20 cellular contexts compared by ENCODE assay signal in genomic region chr5:22329683-22330082, GRCh38.
DNase-seq lines count a peak whose midpoint lies in the region; ATAC-seq, FAIRE-seq and TF ChIP-seq lines count a peak whose summit lies in the region.
"Had no signal": no experiment of that assay in that cellular context is flagged by ENCODE, and none has a peak within 500 bp of the region (broad histone marks: within the 10 kb centered on the region; RNA-seq: fewer than 3 reads in every experiment).

No MANE protein-coding gene starts in this region.

- H3K56ac ChIP-seq in H1 (replicated peaks; ENCODE audit: insufficient read length, low read depth, low read length), result no peak overlapping the region

- H3K27me3 ChIP-seq in H1 (replicated peaks in 1 of 4; ENCODE audit: control insufficient read depth in 3 of 4, extremely low read depth in 1 of 4, insufficient read depth in 3 of 4, low read length in 3 of 4), result no peaks in the 10 kb centered on the region
- no peaks in the 10 kb centered on the region for H3K27me3 ChIP-seq in tibial artery
- H3K27me3 ChIP-seq: BLaER1 had no signal

- DNase-seq in DMS53 (lab: John Stamatoyannopoulos, UW) (peak; percentile 1), DMS53 treated with DMSO at 0.1 percent for 48 hours (lab: John Stamatoyannopoulos, UW; ENCODE audit: unreplicated experiment) (no peak), left cardiac atrium (peak; percentile 45), left ventricle myocardium superior (no peak), H1 (ENCODE audit: low read depth in 1 of 2, low spot score in 2 of 2) (no peak), pons (ENCODE audit: low spot score) (peak; percentile 34), tibial artery (no peak), glomerular visceral epithelial cell (ENCODE audit: extremely low spot score) (no peak)
- DNase-seq: 8988T; AML-193; Caco-2; CD8-positive, alpha-beta memory T cell; DMS79 treated with DMSO at 0.1 percent for 48 hours; EL had no signal

- POLR2A ChIA-PET in H1 (lab: Charles Lee; ENCODE audit: partially characterized antibody), result no interaction called here

- no peak overlapping the region for H2BK20ac ChIP-seq in H1 (ENCODE audit: low read length)

- H3K27ac ChIP-seq in H1 (ENCODE audit: low read depth, low read length), result no peak overlapping the region
- H3K27ac ChIP-seq in tibial artery, result no peak overlapping the region
- H3K27ac ChIP-seq: BLaER1, HL-60 had no signal

- TF ChIP-seq POLR2A in H1 (IDR thresholded peaks at IDR 0.05; ENCODE audit: control extremely low read depth in 1 of 2, low read depth in 2 of 2, low read length in 2 of 2), result no peak

- no peak overlapping the region for H4K91ac ChIP-seq in H1 (replicated peaks; ENCODE audit: insufficient read length, low read length)

- H3K4me1 ChIP-seq in H1 (replicated peaks in 1 of 4; ENCODE audit: control insufficient read depth in 3 of 4, insufficient read depth in 4 of 4, low read length in 3 of 4) (no peaks in the 10 kb centered on the region), tibial artery (no peaks in the 10 kb centered on the region)
- H3K4me1 ChIP-seq: BLaER1, Caco-2, HAP-1 had no signal

- no peaks in the 10 kb centered on the region for H4K20me1 ChIP-seq in H1 (replicated peaks in 1 of 2; ENCODE audit: control insufficient read depth in 1 of 2, insufficient read depth in 2 of 2, low read length in 2 of 2)
- H4K20me1 ChIP-seq: BLaER1 had no signal

- no peak overlapping the region for H4K5ac ChIP-seq in H1 (ENCODE audit: insufficient read length, low read depth, low read length)

- no peak overlapping the region for H2BK15ac ChIP-seq in H1 (ENCODE audit: low read length)

- no peaks in the 10 kb centered on the region for H3K79me1 ChIP-seq in H1 (ENCODE audit: low read depth, low read length)

- no peak overlapping the region for H3K23ac ChIP-seq in H1 (ENCODE audit: insufficient read length)

- no peak for TF ChIP-seq RAD21 in H1 (IDR thresholded peaks at IDR 0.05 in 1 of 2, conservative IDR thresholded peaks at IDR 0.05 in 1 of 2; ENCODE audit: low read depth in 2 of 2, low read length in 2 of 2)

- no peak overlapping the region for H3K4ac ChIP-seq in H1 (replicated peaks; ENCODE audit: insufficient read length, low read depth, low read length)

- no peak overlapping the region for H2BK5ac ChIP-seq in H1 (ENCODE audit: low read depth, low read length)

- H2AFZ ChIP-seq in H1 (ENCODE audit: low read length), result peak overlapping the region; percentile 41; the same call in 1 of the 2 replicates
- H2AFZ ChIP-seq: GM23338 had no signal

- H4K8ac ChIP-seq in H1 (ENCODE audit: extremely low read depth, insufficient read depth, low read length), result no peak overlapping the region

- no peak overlapping the region for H3K18ac ChIP-seq in H1 (ENCODE audit: extremely low read depth, low read length)

- TF ChIP-seq CTCF in H1 (IDR thresholded peaks at IDR 0.05; ENCODE audit: control extremely low read depth in 1 of 3, insufficient read depth in 1 of 3, low read depth in 1 of 3, low read length in 3 of 3) (no peak), tibial artery (IDR thresholded peaks at IDR 0.05) (no peak)

- no peak overlapping the region for H2AK5ac ChIP-seq in H1 (ENCODE audit: low read depth, low read length)

- H3K36me3 ChIP-seq in H1 (ENCODE audit: control insufficient read depth in 2 of 4, insufficient read depth in 4 of 4, low read length in 3 of 4), result no peaks in the 10 kb centered on the region
- H3K36me3 ChIP-seq in tibial artery, result no peaks in the 10 kb centered on the region
- H3K36me3 ChIP-seq: BLaER1, HAP-1 had no signal

- H2BK120ac ChIP-seq in H1 (replicated peaks; ENCODE audit: low read depth, low read length), result no peak overlapping the region

- CTCF ChIA-PET in H1 (lab: Charles Lee; ENCODE audit: partially characterized antibody), result interaction anchor here (1.4 kb wide), 1 partner anchor 20 kb away, joined by 3 read pairs; no protein-coding TSS in a partner anchor

- TF ChIP-seq EP300 in H1 (IDR thresholded peaks at IDR 0.05; ENCODE audit: borderline replicate concordance in 1 of 2, low read depth in 2 of 2, low read length in 2 of 2), result no peak

- 64% methylated on average over 1 of the region's 1 CpG; no CpG with 5 or more reads in 1 of the 2 experiments for whole genome bisulfite sequencing in H1 (ENCODE audit: extremely low coverage in 1 of 2, insufficient coverage in 1 of 2, insufficient read length in 1 of 2, insufficient replicate concordance in 2 of 2, low coverage in 1 of 2, low lambda C conversion rate in 2 of 2, missing lambda C conversion rate in 1 of 2), 2 experiments

- ATAC-seq in left cardiac atrium, result peak in 1 of 2 donors; percentile 93
- no peak for ATAC-seq in left ventricle myocardium superior
- ATAC-seq: GM23338 had no signal

- H3K4me3 ChIP-seq in H1 (ENCODE audit: extremely low read depth in 1 of 4, insufficient read depth in 2 of 4, low read depth in 3 of 4, low read length in 4 of 4) (no peak overlapping the region), tibial artery (no peak overlapping the region)
- H3K4me3 ChIP-seq: BLaER1, GM23338, HAP-1 had no signal

- H3K79me2 ChIP-seq in H1 (ENCODE audit: control insufficient read depth in 1 of 2, insufficient read depth in 2 of 2, low read length in 2 of 2), result no peaks in the 10 kb centered on the region

- no peak for FAIRE-seq in H1 (lab: Jason Lieb, UNC)
- FAIRE-seq: G401.6, GM12891 had no signal

- H2BK12ac ChIP-seq in H1 (ENCODE audit: low read depth, low read length), result no peak overlapping the region

- H3K4me2 ChIP-seq in H1 (ENCODE audit: insufficient read depth in 1 of 2, low read depth in 2 of 2, low read length in 2 of 2), result no peak overlapping the region
- H3K4me2 ChIP-seq: BLaER1, GM23338 had no signal

- H3K23me2 ChIP-seq in H1 (ENCODE audit: low read depth, low read length), result no peaks in the 10 kb centered on the region

- H3K14ac ChIP-seq in H1 (ENCODE audit: insufficient read length), result no peak overlapping the region

- H3K9me3 ChIP-seq in H1 (ENCODE audit: insufficient read depth in 2 of 2, low read depth in 1 of 2, low read length in 1 of 2) (peaks cover 0 to 6% of the 10 kb centered on the region in 2 experiments; a peak in 3 of 4 replicates), tibial artery (no peaks in the 10 kb centered on the region)
- H3K9me3 ChIP-seq: Caco-2, HAP-1 had no signal

- no peak overlapping the region for H3K9ac ChIP-seq in H1 (replicated peaks in 1 of 4; ENCODE audit: extremely low read depth in 1 of 4, low read depth in 3 of 4, low read length in 3 of 4)
- H3K9ac ChIP-seq: BLaER1 had no signal

- intact Hi-C loops in left cardiac atrium (cut with DNase I), result no loop called here
- intact Hi-C loops in left ventricle myocardium superior (cut with micrococcal nuclease), result no loop called here
- intact Hi-C loops in tibial artery (cut with DNase I; ENCODE audit: low total_unique reads), result no loop called here

TF ChIP-seq in H1, 55 proteins besides CTCF, POLR2A, EP300 and RAD21:
- no peak for TF ChIP-seq PHF8 (conservative IDR thresholded peaks at IDR 0.05; ENCODE audit: low read depth, low read length)
- TF ChIP-seq CBX8 (IDR thresholded peaks at IDR 0.05; ENCODE audit: borderline replicate concordance, low read depth, low read length), result no peak
- TF ChIP-seq FOSL1 (IDR thresholded peaks at IDR 0.05; ENCODE audit: insufficient read depth, low read depth, low read length), result no peak
- no peak for TF ChIP-seq POLR2AphosphoS5 (IDR thresholded peaks at IDR 0.05; ENCODE audit: low read depth, low read length)
- no peak for TF ChIP-seq USF2 (IDR thresholded peaks at IDR 0.05; ENCODE audit: low read length)

Comparison
In these comparisons a context has a peak if more than half of its experiments do, and no peak if none do; other contexts are left out.
1. DNase-seq: peak in DMS53 (single experiment), left cardiac atrium (single experiment) and pons (single experiment); none in DMS53 treated with DMSO at 0.1 percent for 48 hours (single experiment), left ventricle myocardium superior (single experiment), H1 (0 of 2), tibial artery (0 of 2) and glomerular visceral epithelial cell (single experiment).